2 cellular contexts compared by ENCODE assay signal in the genomic region with DNA sequence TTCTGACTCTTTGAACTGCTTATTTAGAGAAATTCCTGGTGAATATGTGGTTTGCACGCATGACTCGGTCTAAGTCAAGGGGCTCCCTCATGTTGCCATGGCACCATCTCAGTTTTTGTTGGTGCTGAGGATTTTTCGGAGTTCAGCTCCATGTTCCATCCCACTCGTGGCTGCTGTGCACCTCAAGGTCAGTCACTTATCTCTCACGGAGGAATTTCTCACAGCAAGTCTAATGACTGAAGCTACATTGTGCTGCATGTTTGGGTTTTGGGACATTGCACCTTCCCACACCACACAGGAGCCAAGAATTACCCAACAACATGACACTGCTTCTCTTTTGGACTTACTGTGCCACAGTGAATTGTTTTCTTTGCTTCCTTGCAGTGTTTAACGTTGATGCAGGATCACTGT.
TF ChIP-seq lines count a peak whose summit lies in the region.

No MANE protein-coding gene starts in this region.

TF ChIP-seq in H1, 55 proteins besides CTCF, POLR2A, EP300 and RAD21:
- TF ChIP-seq CBX5 (IDR thresholded peaks at IDR 0.05; ENCODE audit: low read depth, low read length) = no peak
- TF ChIP-seq SP2 (IDR thresholded peaks at IDR 0.05; ENCODE audit: low read length) = no peak
- no peak for TF ChIP-seq RBBP5 (IDR thresholded peaks at IDR 0.05; ENCODE audit: borderline replicate concordance, low read depth, low read length)
- no peak for TF ChIP-seq POU5F1 (IDR thresholded peaks at IDR 0.05; ENCODE audit: low read depth, low read length)
- TF ChIP-seq GABPA (IDR thresholded peaks at IDR 0.05; ENCODE audit: borderline replicate concordance, insufficient read depth, low read length) = no peak

TF ChIP-seq in SK-N-SH treated with all-trans-retinoic acid at 6 μM for 48 hours, 23 proteins besides CTCF, POLR2A, EP300 and RAD21:
- TF ChIP-seq ZC3H10 (CRISPR knock-in tag; IDR thresholded peaks at IDR 0.05) = no peak
- no peak for TF ChIP-seq RARB (CRISPR knock-in tag; IDR thresholded peaks at IDR 0.05)
- no peak for TF ChIP-seq SNAI2 (CRISPR knock-in tag; IDR thresholded peaks at IDR 0.05)
- TF ChIP-seq OSR1 (CRISPR knock-in tag; IDR thresholded peaks at IDR 0.05) = no peak
- TF ChIP-seq ARNTL (CRISPR knock-in tag; IDR thresholded peaks at IDR 0.05; ENCODE audit: borderline replicate concordance, low read depth) = no peak
- TF ChIP-seq, protein P1, sequence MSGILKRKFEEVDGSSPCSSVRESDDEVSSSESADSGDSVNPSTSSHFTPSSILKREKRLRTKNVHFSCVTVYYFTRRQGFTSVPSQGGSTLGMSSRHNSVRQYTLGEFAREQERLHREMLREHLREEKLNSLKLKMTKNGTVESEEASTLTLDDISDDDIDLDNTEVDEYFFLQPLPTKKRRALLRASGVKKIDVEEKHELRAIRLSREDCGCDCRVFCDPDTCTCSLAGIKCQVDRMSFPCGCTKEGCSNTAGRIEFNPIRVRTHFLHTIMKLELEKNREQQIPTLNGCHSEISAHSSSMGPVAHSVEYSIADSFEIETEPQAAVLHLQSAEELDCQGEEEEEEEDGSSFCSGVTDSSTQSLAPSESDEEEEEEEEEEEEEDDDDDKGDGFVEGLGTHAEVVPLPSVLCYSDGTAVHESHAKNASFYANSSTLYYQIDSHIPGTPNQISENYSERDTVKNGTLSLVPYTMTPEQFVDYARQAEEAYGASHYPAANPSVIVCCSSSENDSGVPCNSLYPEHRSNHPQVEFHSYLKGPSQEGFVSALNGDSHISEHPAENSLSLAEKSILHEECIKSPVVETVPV (CRISPR knock-in tag; IDR thresholded peaks at IDR 0.05) = no peak
- TF ChIP-seq ZNF70 (CRISPR knock-in tag; IDR thresholded peaks at IDR 0.05) = no peak
- no peak for TF ChIP-seq CSDC2 (CRISPR knock-in tag; IDR thresholded peaks at IDR 0.05)
- TF ChIP-seq, protein P2, sequence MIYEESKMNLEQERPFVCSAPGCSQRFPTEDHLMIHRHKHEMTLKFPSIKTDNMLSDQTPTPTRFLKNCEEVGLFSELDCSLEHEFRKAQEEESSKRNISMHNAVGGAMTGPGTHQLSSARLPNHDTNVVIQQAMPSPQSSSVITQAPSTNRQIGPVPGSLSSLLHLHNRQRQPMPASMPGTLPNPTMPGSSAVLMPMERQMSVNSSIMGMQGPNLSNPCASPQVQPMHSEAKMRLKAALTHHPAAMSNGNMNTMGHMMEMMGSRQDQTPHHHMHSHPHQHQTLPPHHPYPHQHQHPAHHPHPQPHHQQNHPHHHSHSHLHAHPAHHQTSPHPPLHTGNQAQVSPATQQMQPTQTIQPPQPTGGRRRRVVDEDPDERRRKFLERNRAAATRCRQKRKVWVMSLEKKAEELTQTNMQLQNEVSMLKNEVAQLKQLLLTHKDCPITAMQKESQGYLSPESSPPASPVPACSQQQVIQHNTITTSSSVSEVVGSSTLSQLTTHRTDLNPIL (CRISPR knock-in tag; IDR thresholded peaks at IDR 0.05; ENCODE audit: low read depth) = no peak
- TF ChIP-seq, protein P3, sequence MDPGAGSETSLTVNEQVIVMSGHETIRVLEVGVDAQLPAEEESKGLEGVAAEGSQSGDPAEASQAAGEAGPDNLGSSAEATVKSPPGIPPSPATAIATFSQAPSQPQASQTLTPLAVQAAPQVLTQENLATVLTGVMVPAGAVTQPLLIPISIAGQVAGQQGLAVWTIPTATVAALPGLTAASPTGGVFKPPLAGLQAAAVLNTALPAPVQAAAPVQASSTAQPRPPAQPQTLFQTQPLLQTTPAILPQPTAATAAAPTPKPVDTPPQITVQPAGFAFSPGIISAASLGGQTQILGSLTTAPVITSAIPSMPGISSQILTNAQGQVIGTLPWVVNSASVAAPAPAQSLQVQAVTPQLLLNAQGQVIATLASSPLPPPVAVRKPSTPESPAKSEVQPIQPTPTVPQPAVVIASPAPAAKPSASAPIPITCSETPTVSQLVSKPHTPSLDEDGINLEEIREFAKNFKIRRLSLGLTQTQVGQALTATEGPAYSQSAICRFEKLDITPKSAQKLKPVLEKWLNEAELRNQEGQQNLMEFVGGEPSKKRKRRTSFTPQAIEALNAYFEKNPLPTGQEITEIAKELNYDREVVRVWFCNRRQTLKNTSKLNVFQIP (CRISPR knock-in tag; IDR thresholded peaks at IDR 0.05; ENCODE audit: borderline replicate concordance, low read depth) = no peak
- TF ChIP-seq ZFP3 (CRISPR knock-in tag; IDR thresholded peaks at IDR 0.05) = no peak
- TF ChIP-seq ISL1 (CRISPR knock-in tag; IDR thresholded peaks at IDR 0.05) = no peak
- TF ChIP-seq TOX (CRISPR knock-in tag; IDR thresholded peaks at IDR 0.05; ENCODE audit: borderline replicate concordance) = no peak
